In the genomic region with DNA sequence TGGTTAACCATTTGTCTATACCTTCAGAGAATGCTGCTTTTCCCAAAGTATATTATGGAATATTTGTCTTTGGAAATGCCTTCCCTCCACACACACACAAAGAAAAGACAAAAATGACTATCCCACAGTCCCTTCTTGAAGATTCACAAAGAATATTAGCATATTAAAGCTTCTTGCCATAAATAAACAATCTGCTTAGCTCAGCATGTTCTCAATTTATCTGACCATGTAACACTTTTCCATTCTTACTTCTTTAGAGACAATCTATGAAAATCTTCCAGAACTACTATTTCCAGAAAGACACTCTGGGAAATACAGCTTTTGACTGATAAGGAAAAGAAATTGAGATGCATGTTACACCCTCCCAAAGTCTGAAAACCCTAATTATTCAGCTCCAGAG, we compare ENCODE assay signal across 2 cellular contexts.
TF ChIP-seq lines count a peak whose summit lies in the region.

No MANE protein-coding gene starts in this region.

TF ChIP-seq in HepG2, 621 proteins besides CTCF, POLR2A, EP300 and RAD21:
- peak; percentile 86 to 96 for TF ChIP-seq MAFK (conservative IDR thresholded peaks at IDR 0.05 in 1 of 2, IDR thresholded peaks at IDR 0.05 in 1 of 2; ENCODE audit: low read length in 2 of 2)
- no peak for TF ChIP-seq GATA4 (IDR thresholded peaks at IDR 0.05; ENCODE audit: borderline replicate concordance, low read depth)
- TF ChIP-seq MAFF (IDR thresholded peaks at IDR 0.05; ENCODE audit: low read depth, low read length) = peak; percentile 91

TF ChIP-seq in IMR-90, 13 proteins besides CTCF, POLR2A, EP300 and RAD21:
- no peak for TF ChIP-seq MAZ (IDR thresholded peaks at IDR 0.05; ENCODE audit: borderline replicate concordance, low read depth, low read length)
- TF ChIP-seq MAFK (IDR thresholded peaks at IDR 0.05; ENCODE audit: low read depth, low read length) = peak; percentile 96
- no peak for TF ChIP-seq NFE2L2 (IDR thresholded peaks at IDR 0.05; ENCODE audit: low read depth, low read length)
